ENCODE assay signal across 1 cellular context in genomic region chr16:67915831-67916723, GRCh38.
TF ChIP-seq lines count a peak whose summit lies in the region.

No MANE protein-coding gene starts in this region.

TF ChIP-seq in IMR-90, 13 proteins besides CTCF, POLR2A, EP300 and RAD21:
- TF ChIP-seq MAFK (IDR thresholded peaks at IDR 0.05; ENCODE audit: low read depth, low read length) (no peak), RCOR1 (IDR thresholded peaks at IDR 0.05; ENCODE audit: insufficient replicate concordance, low read length) (no peak), SMC3 (IDR thresholded peaks at IDR 0.05; ENCODE audit: low read depth, low read length) (no peak), MXI1 (IDR thresholded peaks at IDR 0.05; ENCODE audit: borderline replicate concordance, low read depth, low read length) (no peak), BHLHE40 (IDR thresholded peaks at IDR 0.05; ENCODE audit: low read depth, low read length) (no peak), CHD1 (IDR thresholded peaks at IDR 0.05; ENCODE audit: low read depth, low read length) (no peak), USF2 (IDR thresholded peaks at IDR 0.05; ENCODE audit: low read depth, low read length) (no peak), CEBPB (IDR thresholded peaks at IDR 0.05; ENCODE audit: low read depth, low read length) (no peak), ELK1 (IDR thresholded peaks at IDR 0.05; ENCODE audit: borderline replicate concordance, low read depth, low read length) (no peak), MAZ (IDR thresholded peaks at IDR 0.05; ENCODE audit: borderline replicate concordance, low read depth, low read length) (no peak), FOS (IDR thresholded peaks at IDR 0.05; ENCODE audit: low read depth, low read length) (no peak), NFE2L2 (IDR thresholded peaks at IDR 0.05; ENCODE audit: low read depth, low read length) (no peak), RFX5 (IDR thresholded peaks at IDR 0.05; ENCODE audit: low read depth, low read length) (no peak)
